8 cellular contexts compared by ENCODE assay signal in genomic region chr6:109453594-109454482, GRCh38. TPM values are rescaled to one million over a fixed set of nuclear protein-coding genes. Genes with fewer than 3 reads are reported as not detected.
DNase-seq lines count a peak whose midpoint lies in the region; ATAC-seq and TF ChIP-seq lines count a peak whose summit lies in the region.

No MANE protein-coding gene starts in this region.

- no peak for TF ChIP-seq POLR2A in IMR-90 (IDR thresholded peaks at IDR 0.05; ENCODE audit: low read depth, low read length)

- peak overlapping the region; percentile 96 for H3K27ac Mint-ChIP-seq in activated naive CD8-positive, alpha-beta T cell treated with anti-CD3 and anti-CD28 coated beads, Interleukin-2, amount 50 U/mL, for 24 hours

- peaks cover 18% of the 10 kb centered on the region for H3K36me3 Mint-ChIP-seq in activated naive CD8-positive, alpha-beta T cell treated with anti-CD3 and anti-CD28 coated beads, Interleukin-2, amount 50 U/mL, for 24 hours (ENCODE audit: low read depth)

- H3K79me1 ChIP-seq in IMR-90 (ENCODE audit: low read depth in 1 of 2, low read length in 2 of 2) (peaks cover 23 to 69% of the 10 kb centered on the region in 2 experiments), mesendoderm (ENCODE audit: low read length) (no peaks in the 10 kb centered on the region)

- WGBS in IMR-90 (ENCODE audit: extremely low coverage in 2 of 2, insufficient read length in 1 of 2), 2 experiments = 96% methylated on average over 13 of the region's 27 CpGs; no CpG with 5 or more reads in 1 of the 2 experiments
- no CpG with 5 or more reads among the region's 27 CpGs for WGBS in mesendoderm (ENCODE audit: extremely low coverage, insufficient coverage, low lambda C conversion rate)

- intact Hi-C loops in IMR-90 (cut with micrococcal nuclease) = no loop called here

- H3K4me1 ChIP-seq in IMR-90 (ENCODE audit: control insufficient read depth, insufficient read depth, low read length) (peaks cover 11% of the 10 kb centered on the region), mesendoderm (ENCODE audit: control insufficient read depth, low read depth, low read length) (peaks cover 2% of the 10 kb centered on the region)

- TSS peak; percentile 56 for BruUV-seq in IMR-90 (replicated peaks; lab: Mats Ljungman, UMichigan)

- DNase-seq in BJ (ENCODE audit: low read depth) (no peak), IMR-90 (no peak), mesendoderm (no peak), midbrain (lab: John Stamatoyannopoulos, UW) (no peak), Ammon's horn (ENCODE audit: low spot score) (no peak), iPS-NIHi11 (ENCODE audit: low spot score) (no peak)
- DNase-seq in activated naive CD8-positive, alpha-beta T cell treated with anti-CD3 and anti-CD28 coated beads, Interleukin-2, amount 50 U/mL, for 24 hours = no peak

- peak overlapping the region; percentile 97 for H3K4me3 Mint-ChIP-seq in activated naive CD8-positive, alpha-beta T cell treated with anti-CD3 and anti-CD28 coated beads, Interleukin-2, amount 50 U/mL, for 24 hours

- no peak for TF ChIP-seq RAD21 in IMR-90 (IDR thresholded peaks at IDR 0.05; ENCODE audit: low read length)

- no peaks in the 10 kb centered on the region for H3K9me3 ChIP-seq in IMR-90 (ENCODE audit: control insufficient read depth, insufficient read depth, low read length)

- H2BK15ac ChIP-seq in IMR-90 (ENCODE audit: low read depth, low read length) = no peak overlapping the region
- H2BK15ac ChIP-seq in mesendoderm (replicated peaks; ENCODE audit: low read depth) = no peak overlapping the region

- CTCF ChIA-PET in BJ (lab: Yijun Ruan, JAX) = interaction anchor here (0.5 to 1.5 kb wide), 6 partner anchors 9 to 613 kb away, joined by 3 to 7 read pairs (median 4); partner anchors contain the start of genes PPIL6 and SMPD2
- CTCF ChIA-PET in IMR-90 (lab: Yijun Ruan, JAX) = interaction anchor here (0.6 kb wide), 1 partner anchor 34 kb away, joined by 4 read pairs; no protein-coding TSS in a partner anchor

- H2BK5ac ChIP-seq in IMR-90 (ENCODE audit: low read depth, low read length, poor library complexity, severe bottlenecking) (no peak overlapping the region), mesendoderm (ENCODE audit: low read length) (no peak overlapping the region)

- H3K56ac ChIP-seq in IMR-90 (ENCODE audit: extremely low read depth, insufficient read depth, low read length) (no peak overlapping the region), mesendoderm (ENCODE audit: low read length) (peak overlapping the region; percentile 95)

- POLR2A ChIA-PET in BJ (lab: Charles Lee) (no interaction called here), IMR-90 (lab: Charles Lee; ENCODE audit: unreplicated experiment) (interaction anchor here (0.5 to 1.2 kb wide), 2 partner anchors 9 to 59 kb away, joined by 3 read pairs; no protein-coding TSS in a partner anchor)

- H4K5ac ChIP-seq in IMR-90 (ENCODE audit: low read depth, low read length) (no peak overlapping the region), mesendoderm (ENCODE audit: low read length) (no peak overlapping the region)

- no peak for TF ChIP-seq CTCF in BJ (IDR thresholded peaks at IDR 0.05; ENCODE audit: insufficient read depth, low read depth, low read length)
- no peak for TF ChIP-seq CTCF in IMR-90 (conservative IDR thresholded peaks at IDR 0.05; ENCODE audit: low read depth, low read length)

- ATAC-seq in IMR-90 (ENCODE audit: low read depth) = peak; percentile 8
- no peak for ATAC-seq in activated naive CD8-positive, alpha-beta T cell treated with anti-CD3 and anti-CD28 coated beads, Interleukin-2, amount 50 U/mL, for 24 hours
- no peak for ATAC-seq in GM21528 (IDR thresholded peaks at IDR 0.05; ENCODE audit: low FRiP score, unreplicated experiment)

- H3K4ac ChIP-seq in IMR-90 (ENCODE audit: low read depth, low read length) (peak overlapping the region; percentile 95), mesendoderm (ENCODE audit: low read depth, low read length) (no peak overlapping the region)

- H3K27ac ChIP-seq in IMR-90 (ENCODE audit: insufficient read depth, low read length) (peak overlapping the region; percentile 37), mesendoderm (ENCODE audit: low read depth, low read length) (no peak overlapping the region)

- H3K4me3 ChIP-seq in BJ (ENCODE audit: low read depth, low read length) (peak overlapping the region; percentile 92), IMR-90 (ENCODE audit: insufficient read depth, low read depth, low read length) (peak overlapping the region; percentile 98; the same call in 1 of the 2 replicates), mesendoderm (ENCODE audit: low read length) (no peak overlapping the region)

- peaks cover 66% of the 10 kb centered on the region for H3K4me1 Mint-ChIP-seq in activated naive CD8-positive, alpha-beta T cell treated with anti-CD3 and anti-CD28 coated beads, Interleukin-2, amount 50 U/mL, for 24 hours

- no peak overlapping the region for H2BK20ac ChIP-seq in IMR-90 (ENCODE audit: low read depth, low read length)

- H3K9me1 ChIP-seq in IMR-90 (ENCODE audit: insufficient read depth, low read length) = peaks cover 24% of the 10 kb centered on the region

- no peaks in the 10 kb centered on the region; the same call in 1 of the 2 replicates for H4K20me1 ChIP-seq in IMR-90 (ENCODE audit: insufficient read depth, low read length)

- in situ Hi-C loops in IMR-90 (cut with MboI; ENCODE audit: low sequenced_read_pairs) = no loop called here

- H3K27me3 ChIP-seq in BJ (ENCODE audit: control insufficient read depth, insufficient read depth, low read length) (no peaks in the 10 kb centered on the region), IMR-90 (ENCODE audit: control insufficient read depth, insufficient read depth, low read length) (no peaks in the 10 kb centered on the region), mesendoderm (ENCODE audit: insufficient read depth, low read length, poor library complexity) (no peaks in the 10 kb centered on the region)

- H3K4me2 ChIP-seq in IMR-90 (ENCODE audit: low read depth, low read length) = peak overlapping the region; percentile 58
- peak overlapping the region; percentile 43 for H3K4me2 ChIP-seq in mesendoderm (ENCODE audit: low read length)

- no peaks in the 10 kb centered on the region for H3K79me2 ChIP-seq in mesendoderm (ENCODE audit: control insufficient read depth, insufficient read depth, low read length)

- H3K18ac ChIP-seq in IMR-90 (ENCODE audit: low read depth, low read length) (no peak overlapping the region), mesendoderm (ENCODE audit: low read length) (no peak overlapping the region)

- H4K8ac ChIP-seq in IMR-90 (ENCODE audit: low read depth in 2 of 2, low read length in 2 of 2) = peak overlapping the region; percentile 4 to 64; a peak in 3 of 4 replicates
- no peak overlapping the region for H4K8ac ChIP-seq in mesendoderm (ENCODE audit: low read depth, low read length)

- H3K9me3 Mint-ChIP-seq in activated naive CD8-positive, alpha-beta T cell treated with anti-CD3 and anti-CD28 coated beads, Interleukin-2, amount 50 U/mL, for 24 hours = no peaks in the 10 kb centered on the region

- dilution Hi-C loops in IMR-90 (cut with HindIII; ENCODE audit: low sequenced_read_pairs, unreplicated experiment) = no loop called here

- H3K27me3 Mint-ChIP-seq in activated naive CD8-positive, alpha-beta T cell treated with anti-CD3 and anti-CD28 coated beads, Interleukin-2, amount 50 U/mL, for 24 hours = no peaks in the 10 kb centered on the region

- H3K36me3 ChIP-seq in BJ (ENCODE audit: control insufficient read depth, insufficient read depth, low read length) = peaks cover 19% of the 10 kb centered on the region
- H3K36me3 ChIP-seq in IMR-90 (ENCODE audit: control insufficient read depth, insufficient read depth, low read length) = peaks cover 32% of the 10 kb centered on the region
- peaks cover 4% of the 10 kb centered on the region for H3K36me3 ChIP-seq in mesendoderm (ENCODE audit: control insufficient read depth, insufficient read depth, low read length)

- H4K91ac ChIP-seq in IMR-90 (ENCODE audit: insufficient read depth, low read depth, low read length) = peak overlapping the region; percentile 66; the same call in 1 of the 2 replicates

- peak overlapping the region; percentile 91 for H2AFZ ChIP-seq in IMR-90 (replicated peaks; ENCODE audit: low read length, poor library complexity)

- H2BK120ac ChIP-seq in IMR-90 (ENCODE audit: low read depth, low read length) (0 out of 2 replicates have a peak overlapping the region, but pooled peaks have one; percentile 25), mesendoderm (ENCODE audit: low read depth, low read length) (no peak overlapping the region)

- peak overlapping the region; percentile 88; the same call in 1 of the 2 replicates for H2AK5ac ChIP-seq in IMR-90 (ENCODE audit: low read depth, low read length)
- no peak overlapping the region for H2AK5ac ChIP-seq in mesendoderm (ENCODE audit: low read length)

- H2AK9ac ChIP-seq in IMR-90 (replicated peaks; ENCODE audit: low read depth, low read length, poor library complexity) = peak overlapping the region; percentile 99

- peak overlapping the region; percentile 29 for H3K9ac ChIP-seq in IMR-90 (ENCODE audit: low read depth, low read length)
- H3K9ac ChIP-seq in mesendoderm (ENCODE audit: low read length) = peak overlapping the region; percentile 71

- H3K23ac ChIP-seq in IMR-90 (ENCODE audit: low read depth, low read length) (peak overlapping the region; percentile 95; the same call in 1 of the 2 replicates), mesendoderm (ENCODE audit: low read length) (no peak overlapping the region)

- H3K14ac ChIP-seq in IMR-90 (replicated peaks; ENCODE audit: low read depth, low read length) = peak overlapping the region; percentile 86

RNA-seq across cellular contexts. Expression of gene MICAL1, which starts 1.7 kb away (rescaled TPM):
- polyA plus RNA-seq in BJ (2011; rRNA removed) (47.3 and 84.6 TPM in 2 replicates), IMR-90 (2012; rRNA removed) (57.1 and 59.1 TPM in 2 replicates)
- 42.1 and 64.6 TPM in 2 replicates for polyA minus RNA-seq in BJ (2011; rRNA and poly(A)+ RNA removed)
- 28.6 and 30.5 TPM in 2 replicates for total RNA-seq in IMR-90 (2012; rRNA removed)
- polyA plus RNA-seq in IMR-90 (2012; cell fraction: cytosol; rRNA removed) = 24.7 and 32.0 TPM in 2 replicates
- polyA plus RNA-seq in IMR-90 (2012; cell fraction: nucleus; rRNA removed; ENCODE audit: low replicate concordance) = 387 and 626 TPM in 2 replicates
- 17.0 TPM for polyA plus RNA-seq in mesendoderm (2013, experiment 1 of 2)
- polyA plus RNA-seq in mesendoderm (2013, experiment 2 of 2) = 18.8 TPM

RNA-seq across cellular contexts. Expression of gene SMPD2, which starts 13.3 kb away (rescaled TPM):
- 7.7 and 9.8 TPM in 2 replicates for polyA plus RNA-seq in BJ (2011; rRNA removed)
- 9.4 and 15.5 TPM in 2 replicates for polyA minus RNA-seq in BJ (2011; rRNA and poly(A)+ RNA removed)
- 8.3 and 9.0 TPM in 2 replicates for total RNA-seq in IMR-90 (2012; rRNA removed)
- polyA plus RNA-seq in IMR-90 (2012; rRNA removed) = 7.1 and 7.7 TPM in 2 replicates
- 5.2 and 6.0 TPM in 2 replicates for polyA plus RNA-seq in IMR-90 (2012; cell fraction: cytosol; rRNA removed)
- polyA plus RNA-seq in IMR-90 (2012; cell fraction: nucleus; rRNA removed; ENCODE audit: low replicate concordance) = 18.1 and 25.2 TPM in 2 replicates
- 5.7 TPM for polyA plus RNA-seq in mesendoderm (2013, experiment 1 of 2)
- 5.5 TPM for polyA plus RNA-seq in mesendoderm (2013, experiment 2 of 2)

RNA-seq across cellular contexts. Expression of gene PPIL6, which starts 13.4 kb away (rescaled TPM):
- polyA plus RNA-seq in BJ (2011; rRNA removed) (0.48 and 1.2 TPM in 2 replicates), IMR-90 (2012; rRNA removed) (0.07 and 0.15 TPM in 2 replicates)
- 0.67 and 1.4 TPM in 2 replicates for polyA minus RNA-seq in BJ (2011; rRNA and poly(A)+ RNA removed)
- total RNA-seq in IMR-90 (2012; rRNA removed) = 0.18 and 1.4 TPM in 2 replicates
- polyA plus RNA-seq in IMR-90 (2012; cell fraction: cytosol; rRNA removed) = 0.09 and 0.12 TPM in 2 replicates
- polyA plus RNA-seq in IMR-90 (2012; cell fraction: nucleus; rRNA removed; ENCODE audit: low replicate concordance) = 0.06 and 0.09 TPM in 2 replicates
- polyA plus RNA-seq in mesendoderm (2013, experiment 1 of 2) = 0.29 TPM
- polyA plus RNA-seq in mesendoderm (2013, experiment 2 of 2) = 0.29 TPM

RNA-seq across cellular contexts. Expression of gene ZBTB24, which starts 29.2 kb away (rescaled TPM):
- polyA plus RNA-seq in BJ (2011; rRNA removed) = 3.0 and 3.7 TPM in 2 replicates
- 3.9 and 4.6 TPM in 2 replicates for polyA minus RNA-seq in BJ (2011; rRNA and poly(A)+ RNA removed)
- 7.9 and 10.3 TPM in 2 replicates for total RNA-seq in IMR-90 (2012; rRNA removed)
- polyA plus RNA-seq in IMR-90 (2012; rRNA removed) = 2.1 and 2.3 TPM in 2 replicates
- 0.63 and 0.75 TPM in 2 replicates for polyA plus RNA-seq in IMR-90 (2012; cell fraction: cytosol; rRNA removed)
- 1.1 and 2.2 TPM in 2 replicates for polyA plus RNA-seq in IMR-90 (2012; cell fraction: nucleus; rRNA removed; ENCODE audit: low replicate concordance)
- 12.4 TPM for polyA plus RNA-seq in mesendoderm (2013, experiment 1 of 2)
- polyA plus RNA-seq in mesendoderm (2013, experiment 2 of 2) = 12.1 TPM
